30 cellular contexts compared by ENCODE assay signal in genomic region chr6:31778999-31779885, GRCh38. TPM values are rescaled to one million over a fixed set of nuclear protein-coding genes. Genes with fewer than 3 reads are reported as not detected.
"Had no signal": no experiment of that assay in that cellular context is flagged by ENCODE, and none has a peak within 500 bp of the region (broad histone marks: within the 10 kb centered on the region; RNA-seq: fewer than 3 reads in every experiment).

No MANE protein-coding gene starts in this region.

- ATAC-seq: activated CD4-positive, alpha-beta T cell treated with anti-CD3 and anti-CD28 coated beads for 36 hours; body of pancreas; esophagus mucosa; left cardiac atrium; lower lobe of right lung; naive thymus-derived CD8-positive, alpha-beta T cell; stimulated activated memory B cell treated with anti-CD40 and anti-IgM and Interleukin-4, amounts not matched to agents 10 μg/mL and 1 μg/mL and 100 μg/mL, for 72 hours had no signal

- DNase-seq: activated CD4-positive, alpha-beta T cell treated with anti-CD3 and anti-CD28 coated beads for 36 hours; activated CD4-positive, alpha-beta T cell treated with anti-CD3 and anti-CD28 coated beads, Interleukin-2, amount 50 U/mL, for 4 hours; activated CD4-positive, CD25-positive, alpha-beta regulatory T cell; activated CD8-positive, alpha-beta memory T cell treated with anti-CD3 and anti-CD28 coated beads for 24 hours; activated effector memory CD4-positive, alpha-beta T cell treated with anti-CD3 and anti-CD28 coated beads, Interleukin-2, amount 50 U/mL, for 16 hours; activated naive CD4-positive, alpha-beta T cell treated with anti-CD3 and anti-CD28 coated beads for 36 hours; activated naive CD8-positive, alpha-beta T cell treated with anti-CD3 and anti-CD28 coated beads for 36 hours; adrenal gland; aorta; body of pancreas; cortex of kidney; foreskin fibroblast; head of caudate nucleus; hippocampal formation; left cardiac atrium; lower lobe of right lung; mesenchymal stem cell; naive thymus-derived CD8-positive, alpha-beta T cell; sigmoid colon; small intestine; stimulated activated CD4-positive, alpha-beta T cell treated with anti-CD3 and anti-CD28 coated beads, Interleukin-4, amount 100 ng/mL, for 24 hours; T-helper 1 cell had no signal

- H3K4me3 ChIP-seq: adrenal gland, body of pancreas, lower lobe of right lung, sigmoid colon, tibial nerve had no signal

- H3K27me3 ChIP-seq: adrenal gland, body of pancreas, sigmoid colon, tibial nerve had no signal

- H3K27ac ChIP-seq: adrenal gland, lower lobe of right lung, sigmoid colon, tibial nerve had no signal

- H3K9me3 Mint-ChIP-seq: activated naive CD4-positive, alpha-beta T cell treated with anti-CD3 and anti-CD28 coated beads for 36 hours; activated naive CD8-positive, alpha-beta T cell treated with anti-CD3 and anti-CD28 coated beads for 36 hours; naive thymus-derived CD8-positive, alpha-beta T cell; neural crest cell; stimulated activated memory B cell treated with anti-CD40 and anti-IgM and Interleukin-4, amounts not matched to agents 10 μg/mL and 1 μg/mL and 100 μg/mL, for 72 hours; T-helper 2 cell treated with Interferon-gamma antibody and Interleukin-4, amounts not matched to agents 5 μg/mL and 100 μg/mL, for 36 hours had no signal

- H3K27ac Mint-ChIP-seq: activated CD4-positive, alpha-beta T cell treated with anti-CD3 and anti-CD28 coated beads for 36 hours; activated naive CD4-positive, alpha-beta T cell treated with anti-CD3 and anti-CD28 coated beads for 36 hours; activated naive CD8-positive, alpha-beta T cell treated with anti-CD3 and anti-CD28 coated beads for 36 hours; naive thymus-derived CD8-positive, alpha-beta T cell; stimulated activated memory B cell treated with anti-CD40 and anti-IgM and Interleukin-4, amounts not matched to agents 10 μg/mL and 1 μg/mL and 100 μg/mL, for 72 hours; T-helper 2 cell treated with Interferon-gamma antibody and Interleukin-4, amounts not matched to agents 5 μg/mL and 100 μg/mL, for 36 hours had no signal

- FAIRE-seq: keratinocyte, small intestine had no signal

- H3K4me1 Mint-ChIP-seq: neural crest cell had no signal

- H3K9me3 ChIP-seq: adrenal gland, body of pancreas, lower lobe of right lung, sigmoid colon, tibial nerve had no signal

- H3K27me3 Mint-ChIP-seq: activated CD4-positive, alpha-beta T cell treated with anti-CD3 and anti-CD28 coated beads for 36 hours; stimulated activated memory B cell treated with anti-CD40 and anti-IgM and Interleukin-4, amounts not matched to agents 10 μg/mL and 1 μg/mL and 100 μg/mL, for 72 hours had no signal

- H3K4me3 Mint-ChIP-seq: activated CD4-positive, alpha-beta T cell treated with anti-CD3 and anti-CD28 coated beads for 36 hours; activated naive CD4-positive, alpha-beta T cell treated with anti-CD3 and anti-CD28 coated beads for 36 hours; activated naive CD8-positive, alpha-beta T cell treated with anti-CD3 and anti-CD28 coated beads for 36 hours; neural crest cell; stimulated activated memory B cell treated with anti-CD40 and anti-IgM and Interleukin-4, amounts not matched to agents 10 μg/mL and 1 μg/mL and 100 μg/mL, for 72 hours; T-helper 2 cell treated with Interferon-gamma antibody and Interleukin-4, amounts not matched to agents 5 μg/mL and 100 μg/mL, for 36 hours had no signal

RNA-seq across cellular contexts. Expression of gene SAPCD1, which starts 16.8 kb away (rescaled TPM):
- total RNA-seq: cerebellum, omental fat pad had no signal
- polyA plus RNA-seq: naive thymus-derived CD8-positive, alpha-beta T cell had no signal
